In genomic region chr5:66864240-66864884, GRCh38 we compare ENCODE assay signal across 8 cellular contexts.
DNase-seq lines count a peak whose midpoint lies in the region; ATAC-seq and TF ChIP-seq lines count a peak whose summit lies in the region.

No MANE protein-coding gene starts in this region.

- no peaks in the 10 kb centered on the region for H4K20me1 ChIP-seq in hepatocyte (ENCODE audit: insufficient read depth, poor library complexity, severe bottlenecking)

- peaks cover 34% of the 10 kb centered on the region for H3K27me3 Mint-ChIP-seq in activated naive CD8-positive, alpha-beta T cell treated with anti-CD3 and anti-CD28 coated beads, Interleukin-2, amount 50 U/mL, for 24 hours

- no peaks in the 10 kb centered on the region for H3K4me1 Mint-ChIP-seq in activated naive CD8-positive, alpha-beta T cell treated with anti-CD3 and anti-CD28 coated beads, Interleukin-2, amount 50 U/mL, for 24 hours

- H3K9me2 ChIP-seq in hepatocyte (replicated peaks; ENCODE audit: insufficient read depth) = no peaks in the 10 kb centered on the region

- no peak overlapping the region for H3K4me3 ChIP-seq in hepatocyte

- no peak overlapping the region for H2AFZ ChIP-seq in hepatocyte

- no peak overlapping the region for H3K4me3 Mint-ChIP-seq in activated naive CD8-positive, alpha-beta T cell treated with anti-CD3 and anti-CD28 coated beads, Interleukin-2, amount 50 U/mL, for 24 hours

- DNase-seq in GM03348 (ENCODE audit: low spot score) (peak; percentile 42), HuH-7 (ENCODE audit: low spot score) (peak; percentile 10), left lobe of liver (ENCODE audit: low spot score) (no peak), foreskin melanocyte (no peak), NCI-H1092 treated with DMSO at 0.1 percent for 48 hours (lab: John Stamatoyannopoulos, UW) (no peak), hepatocyte (ENCODE audit: low spot score) (no peak), mucosa of gallbladder (ENCODE audit: low spot score) (no peak)
- no peak for DNase-seq in activated naive CD8-positive, alpha-beta T cell treated with anti-CD3 and anti-CD28 coated beads, Interleukin-2, amount 50 U/mL, for 24 hours

- ATAC-seq in activated naive CD8-positive, alpha-beta T cell treated with anti-CD3 and anti-CD28 coated beads, Interleukin-2, amount 50 U/mL, for 24 hours = peak; percentile 57
- peak; percentile 84 for ATAC-seq in left lobe of liver

- no peaks in the 10 kb centered on the region for H3K36me3 ChIP-seq in hepatocyte (replicated peaks; ENCODE audit: insufficient read depth, low read depth)

- no peak overlapping the region for H3K27ac ChIP-seq in hepatocyte

- no peak overlapping the region for H3K27ac Mint-ChIP-seq in activated naive CD8-positive, alpha-beta T cell treated with anti-CD3 and anti-CD28 coated beads, Interleukin-2, amount 50 U/mL, for 24 hours

- WGBS in hepatocyte (ENCODE audit: low lambda C conversion rate, missing lambda C conversion rate) = 75% methylated on average over 10 of the region's 10 CpGs

- no peaks in the 10 kb centered on the region for H3K36me3 Mint-ChIP-seq in activated naive CD8-positive, alpha-beta T cell treated with anti-CD3 and anti-CD28 coated beads, Interleukin-2, amount 50 U/mL, for 24 hours (ENCODE audit: low read depth)

- no peaks in the 10 kb centered on the region for H3K27me3 ChIP-seq in hepatocyte

- no peaks in the 10 kb centered on the region for H3K4me1 ChIP-seq in hepatocyte (ENCODE audit: insufficient read depth)

- H3K9me3 ChIP-seq in hepatocyte (ENCODE audit: low read depth) = no peaks in the 10 kb centered on the region

- no peak for TF ChIP-seq CTCF in hepatocyte (IDR thresholded peaks at IDR 0.05; ENCODE audit: poor library complexity)

- H3K79me2 ChIP-seq in hepatocyte = no peaks in the 10 kb centered on the region

- H3K9me3 Mint-ChIP-seq in activated naive CD8-positive, alpha-beta T cell treated with anti-CD3 and anti-CD28 coated beads, Interleukin-2, amount 50 U/mL, for 24 hours = no peaks in the 10 kb centered on the region

- no peak overlapping the region for H3K4me2 ChIP-seq in hepatocyte

Comparison
In these comparisons a context has a peak if more than half of its experiments do, and no peak if none do; other contexts are left out.
1. DNase-seq: peak in GM03348 (single experiment) and HuH-7 (single experiment); none in activated naive CD8-positive, alpha-beta T cell treated with anti-CD3 and anti-CD28 coated beads, Interleukin-2, amount 50 U/mL, for 24 hours (single experiment), left lobe of liver (single experiment), foreskin melanocyte (single experiment), NCI-H1092 treated with DMSO at 0.1 percent for 48 hours (single experiment), hepatocyte (single experiment) and mucosa of gallbladder (single experiment).